In the genomic region with DNA sequence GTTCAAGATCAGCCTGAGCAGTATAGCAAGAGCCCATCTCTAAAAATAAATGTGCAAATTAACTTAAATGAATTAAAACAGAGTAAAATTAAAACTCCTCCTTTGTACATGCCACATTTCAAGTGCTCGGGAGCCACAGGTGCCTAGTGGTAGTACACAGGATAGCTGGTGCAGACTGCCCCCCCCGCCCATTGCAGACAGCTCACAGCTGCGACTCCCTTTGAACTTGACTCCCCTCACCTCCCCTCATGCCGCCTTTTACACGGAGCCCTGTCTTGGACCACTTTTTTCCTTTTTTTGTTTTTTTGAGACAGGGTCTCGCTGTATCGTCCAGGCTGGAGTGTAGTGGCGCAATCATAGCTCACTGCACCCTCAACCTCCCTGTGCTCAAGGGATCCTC, we compare ENCODE assay signal across 1 cellular context.
TF ChIP-seq lines count a peak whose summit lies in the region.

No MANE protein-coding gene starts in this region.

TF ChIP-seq in K562, 482 proteins besides CTCF, POLR2A, EP300 and RAD21:
- no peak for TF ChIP-seq ESRRA (IDR thresholded peaks at IDR 0.05; ENCODE audit: borderline replicate concordance, low read depth)
- TF ChIP-seq SUPT5H (IDR thresholded peaks at IDR 0.05), result 0 out of 2 replicates have a peak, but pooled peaks have one; percentile 46
